Comparison of ENCODE assay signal across 9 cellular contexts in genomic region chr18:55323051-55323994, GRCh38.
DNase-seq lines count a peak whose midpoint lies in the region; ATAC-seq and TF ChIP-seq lines count a peak whose summit lies in the region.
"Had no signal": no experiment of that assay in that cellular context is flagged by ENCODE, and none has a peak within 500 bp of the region (broad histone marks: within the 10 kb centered on the region; RNA-seq: fewer than 3 reads in every experiment).

No MANE protein-coding gene starts in this region.

- peaks cover 40% of the 10 kb centered on the region for H3F3A ChIP-seq in DOHH2 (ENCODE audit: control insufficient read depth, insufficient read depth)

- peaks cover 96% of the 10 kb centered on the region for H3K79me2 ChIP-seq in DOHH2 (ENCODE audit: control insufficient read depth, low read length)

- intact Hi-C loops in dendritic cell treated with granulocyte-macrophage colony-stimulating factor and Interleukin-4, amounts not matched to agents 40 ng/mL and 50 ng/mL, for 4 days (cut with micrococcal nuclease), result loop anchor here (2.0 kb wide), 1 partner anchor 265 kb away; the partner anchor contains the start of gene TCF4
- intact Hi-C loops in naive thymus-derived CD4-positive, alpha-beta T cell (cut with micrococcal nuclease), result no loop called here
- intact Hi-C loops in CD4-positive, alpha-beta memory T cell (cut with micrococcal nuclease), result no loop called here

- H3K27me3 ChIP-seq in DOHH2 (ENCODE audit: control insufficient read depth, low read length) (no peaks in the 10 kb centered on the region), neuron (ENCODE audit: insufficient read depth, low read length) (no peaks in the 10 kb centered on the region)
- H3K27me3 ChIP-seq in naive thymus-derived CD4-positive, alpha-beta T cell (ENCODE audit: control insufficient read depth in 2 of 2, insufficient read depth in 2 of 2, low read length in 2 of 2), result no peaks in the 10 kb centered on the region
- no peaks in the 10 kb centered on the region for H3K27me3 ChIP-seq in CD4-positive, alpha-beta memory T cell (ENCODE audit: insufficient read depth, low read length)

- ATAC-seq in naive thymus-derived CD4-positive, alpha-beta T cell, result no peak
- no peak for ATAC-seq in HG03045 (IDR thresholded peaks at IDR 0.05; ENCODE audit: unreplicated experiment)

- peaks cover 4% of the 10 kb centered on the region for H4K20me1 ChIP-seq in DOHH2 (ENCODE audit: control insufficient read depth, insufficient read depth, low read depth, low read length)

- no peak overlapping the region for H3K4me3 Mint-ChIP-seq in dendritic cell treated with granulocyte-macrophage colony-stimulating factor and Interleukin-4, amounts not matched to agents 40 ng/mL and 50 ng/mL, for 4 days
- peak overlapping the region in 3 of 10 donors; percentile 45 to 73 (median 48) for H3K4me3 Mint-ChIP-seq in naive thymus-derived CD4-positive, alpha-beta T cell
- H3K4me3 Mint-ChIP-seq in CD4-positive, alpha-beta memory T cell, result peak overlapping the region in 1 of 8 donors; percentile 27

- peaks cover 85% of the 10 kb centered on the region for H3K4me1 ChIP-seq in DOHH2 (ENCODE audit: control insufficient read depth, low read length)
- H3K4me1 ChIP-seq in neuron (ENCODE audit: insufficient read depth, low read length), result peaks cover 50% of the 10 kb centered on the region
- H3K4me1 ChIP-seq in naive thymus-derived CD4-positive, alpha-beta T cell (ENCODE audit: control insufficient read depth in 2 of 2, insufficient read depth in 2 of 2, low read length in 2 of 2), result no peaks in the 10 kb centered on the region
- no peaks in the 10 kb centered on the region for H3K4me1 ChIP-seq in CD4-positive, alpha-beta memory T cell (ENCODE audit: insufficient read depth, low read length)

- H3K4me3 ChIP-seq in DOHH2 (ENCODE audit: low read length) (peak overlapping the region; percentile 89), neuron (ENCODE audit: low read length) (peak overlapping the region; percentile 63)
- H3K4me3 ChIP-seq in naive thymus-derived CD4-positive, alpha-beta T cell (ENCODE audit: low read length), result no peak overlapping the region
- H3K4me3 ChIP-seq in CD4-positive, alpha-beta memory T cell (ENCODE audit: low read length in 2 of 2), result no peak overlapping the region

- H3K36me3 ChIP-seq in DOHH2 (ENCODE audit: control insufficient read depth, low read length) (peaks cover 11% of the 10 kb centered on the region), neuron (ENCODE audit: insufficient read depth, low read length) (no peaks in the 10 kb centered on the region)
- H3K36me3 ChIP-seq in naive thymus-derived CD4-positive, alpha-beta T cell (ENCODE audit: control insufficient read depth in 2 of 3, insufficient read depth in 3 of 3, low read length in 3 of 3), result no peaks in the 10 kb centered on the region
- H3K36me3 ChIP-seq in CD4-positive, alpha-beta memory T cell (ENCODE audit: insufficient read depth, low read length), result no peaks in the 10 kb centered on the region

- peaks cover 23% of the 10 kb centered on the region for H3K36me3 Mint-ChIP-seq in dendritic cell treated with granulocyte-macrophage colony-stimulating factor and Interleukin-4, amounts not matched to agents 40 ng/mL and 50 ng/mL, for 4 days (ENCODE audit: low read depth)
- no peaks in the 10 kb centered on the region for H3K36me3 Mint-ChIP-seq in naive thymus-derived CD4-positive, alpha-beta T cell
- no peaks in the 10 kb centered on the region for H3K36me3 Mint-ChIP-seq in CD4-positive, alpha-beta memory T cell

- peak overlapping the region; percentile 71 for H3K4me2 ChIP-seq in DOHH2 (ENCODE audit: low read length)

- no peaks in the 10 kb centered on the region for H3K9me3 Mint-ChIP-seq in dendritic cell treated with granulocyte-macrophage colony-stimulating factor and Interleukin-4, amounts not matched to agents 40 ng/mL and 50 ng/mL, for 4 days
- H3K9me3 Mint-ChIP-seq in naive thymus-derived CD4-positive, alpha-beta T cell, result peaks cover 0 to 7% (median 0%) of the 10 kb centered on the region in 11 donors
- H3K9me3 Mint-ChIP-seq in CD4-positive, alpha-beta memory T cell, result peaks cover 0 to 7% (median 1%) of the 10 kb centered on the region in 8 donors
- H3K9me3 Mint-ChIP-seq: naive thymus-derived CD8-positive, alpha-beta T cell had no signal

- no peak overlapping the region for H2AFZ ChIP-seq in neuron (ENCODE audit: low read depth, low read length)

- peaks cover 24% of the 10 kb centered on the region for H3K4me1 Mint-ChIP-seq in dendritic cell treated with granulocyte-macrophage colony-stimulating factor and Interleukin-4, amounts not matched to agents 40 ng/mL and 50 ng/mL, for 4 days (ENCODE audit: low read depth)
- H3K4me1 Mint-ChIP-seq in naive thymus-derived CD4-positive, alpha-beta T cell, result peaks cover 4 to 16% (median 5%) of the 10 kb centered on the region in 7 donors
- peaks cover 4 to 11% (median 5%) of the 10 kb centered on the region in 4 donors for H3K4me1 Mint-ChIP-seq in CD4-positive, alpha-beta memory T cell

- CTCF ChIA-PET in naive thymus-derived CD4-positive, alpha-beta T cell (lab: Charles Lee), result no interaction called here
- CTCF ChIA-PET in CD4-positive, alpha-beta memory T cell (lab: Charles Lee; ENCODE audit: partially characterized antibody), result no interaction called here

- POLR2A ChIA-PET in naive thymus-derived CD4-positive, alpha-beta T cell (lab: Charles Lee), result no interaction called here
- POLR2A ChIA-PET in CD4-positive, alpha-beta memory T cell (lab: Charles Lee; ENCODE audit: partially characterized antibody), result no interaction called here

- no peaks in the 10 kb centered on the region for H3K9me2 ChIP-seq in DOHH2 (replicated peaks; ENCODE audit: control insufficient read depth, low read length)

- H3K9me3 ChIP-seq in DOHH2 (ENCODE audit: control insufficient read depth, insufficient read depth, low read length), result no peaks in the 10 kb centered on the region
- no peaks in the 10 kb centered on the region for H3K9me3 ChIP-seq in neuron (ENCODE audit: low read length)
- no peaks in the 10 kb centered on the region for H3K9me3 ChIP-seq in naive thymus-derived CD4-positive, alpha-beta T cell (ENCODE audit: control insufficient read depth in 2 of 3, low read length in 3 of 3)
- H3K9me3 ChIP-seq in CD4-positive, alpha-beta memory T cell (ENCODE audit: control insufficient read depth in 1 of 2, low read length in 2 of 2), result no peaks in the 10 kb centered on the region

- DNase-seq in NCI-H1436 (lab: John Stamatoyannopoulos, UW), result peak; percentile 52
- no peak for DNase-seq in naive thymus-derived CD4-positive, alpha-beta T cell
- DNase-seq in CD4-positive, alpha-beta memory T cell, result no peak
- DNase-seq in activated CD4-positive, alpha-beta T cell treated with anti-CD3 and anti-CD28 coated beads, Interleukin-2, amount 50 U/mL, for 1 hour, result no peak

- peak overlapping the region; percentile 79 for H3K27ac ChIP-seq in DOHH2 (ENCODE audit: low read depth, low read length)
- no peak overlapping the region for H3K27ac ChIP-seq in naive thymus-derived CD4-positive, alpha-beta T cell (ENCODE audit: low read depth, low read length)
- H3K27ac ChIP-seq in CD4-positive, alpha-beta memory T cell (ENCODE audit: low read depth, low read length), result no peak overlapping the region

- peak overlapping the region; percentile 83 for H3K27ac Mint-ChIP-seq in dendritic cell treated with granulocyte-macrophage colony-stimulating factor and Interleukin-4, amounts not matched to agents 40 ng/mL and 50 ng/mL, for 4 days
- no peak overlapping the region for H3K27ac Mint-ChIP-seq in naive thymus-derived CD4-positive, alpha-beta T cell
- H3K27ac Mint-ChIP-seq in CD4-positive, alpha-beta memory T cell, result no peak overlapping the region

- H3K27me3 Mint-ChIP-seq in dendritic cell treated with granulocyte-macrophage colony-stimulating factor and Interleukin-4, amounts not matched to agents 40 ng/mL and 50 ng/mL, for 4 days, result no peaks in the 10 kb centered on the region
- peaks cover 29 to 59% (median 55%) of the 10 kb centered on the region in 5 donors for H3K27me3 Mint-ChIP-seq in naive thymus-derived CD4-positive, alpha-beta T cell
- peaks cover 15 to 24% of the 10 kb centered on the region in 2 donors for H3K27me3 Mint-ChIP-seq in CD4-positive, alpha-beta memory T cell

- TF ChIP-seq CTCF in DOHH2 (IDR thresholded peaks at IDR 0.05; ENCODE audit: low read depth, low read length, poor library complexity, severe bottlenecking), result no peak

Comparison
In these comparisons a context has a peak if more than half of its experiments do, and no peak if none do; other contexts are left out.
1. H3K4me3 ChIP-seq: peak in DOHH2 (single experiment) and neuron (single experiment); none in naive thymus-derived CD4-positive, alpha-beta T cell (single experiment) and CD4-positive, alpha-beta memory T cell (0 of 2).